ENCODE assay signal across 16 cellular contexts in genomic region chr7:45035371-45035770, GRCh38. TPM values are rescaled to one million over a fixed set of nuclear protein-coding genes. Genes with fewer than 3 reads are reported as not detected.
DNase-seq lines count a peak whose midpoint lies in the region; ATAC-seq and TF ChIP-seq lines count a peak whose summit lies in the region.
"Had no signal": no experiment of that assay in that cellular context is flagged by ENCODE, and none has a peak within 500 bp of the region (broad histone marks: within the 10 kb centered on the region; RNA-seq: fewer than 3 reads in every experiment).

No MANE protein-coding gene starts in this region.

- POLR2A ChIA-PET in HEK293 (lab: Yijun Ruan, JAX): interaction anchor here (1.8 kb wide), 1 partner anchor 34 kb away, joined by 4 read pairs; no protein-coding TSS in a partner anchor
- POLR2A ChIA-PET in activated naive CD8-positive, alpha-beta T cell treated with anti-CD3 and anti-CD28 coated beads, Interleukin-2, amount 10 ng/mL, durations not matched to agents 7 days and 5 days (lab: Charles Lee): interaction anchor here (0.6 to 2.8 kb wide), 9 partner anchors 7 to 77 kb away, joined by 3 to 23 read pairs (median 5); partner anchors contain the start of gene TBRG4

- H2BK120ac ChIP-seq in trophoblast cell (ENCODE audit: insufficient read depth, low read length, poor library complexity): no peak overlapping the region

- no CpG with 5 or more reads among the region's 5 CpGs for WGBS in trophoblast cell (ENCODE audit: extremely low coverage, insufficient coverage, insufficient read length)

- H3K27ac ChIP-seq in HEK293 (ENCODE audit: extremely low read depth, low read depth, low read length) (no peak overlapping the region), trophoblast cell (ENCODE audit: low read depth, low read length) (no peak overlapping the region), left lung (no peak overlapping the region)
- H3K27ac ChIP-seq: brain microvascular endothelial cell, coronary artery had no signal

- no peaks in the 10 kb centered on the region for H3K27me3 ChIP-seq in trophoblast cell (ENCODE audit: insufficient read depth, low read length)
- H3K27me3 ChIP-seq in left lung: no peaks in the 10 kb centered on the region
- H3K27me3 ChIP-seq: brain microvascular endothelial cell had no signal

- ATAC-seq in activated naive CD8-positive, alpha-beta T cell treated with anti-CD3 and anti-CD28 coated beads, Interleukin-2, amount 10 ng/mL, durations not matched to agents 7 days and 5 days (ENCODE audit: low read depth): no peak
- ATAC-seq in GM19328 (IDR thresholded peaks at IDR 0.05; ENCODE audit: unreplicated experiment): no peak
- ATAC-seq in GM21515 (IDR thresholded peaks at IDR 0.05; ENCODE audit: unreplicated experiment): no peak
- ATAC-seq in left lung: no peak
- ATAC-seq: SK-N-SH treated with all-trans-retinoic acid at 6 μM for 48 hours had no signal

- peaks cover 80% of the 10 kb centered on the region for H3K4me1 Mint-ChIP-seq in activated naive CD4-positive, alpha-beta T cell treated with anti-CD3 and anti-CD28 coated beads, Interleukin-2, amount 10 ng/mL, durations not matched to agents 7 days and 5 days
- H3K4me1 Mint-ChIP-seq in activated naive CD8-positive, alpha-beta T cell treated with anti-CD3 and anti-CD28 coated beads, Interleukin-2, amount 10 ng/mL, durations not matched to agents 7 days and 5 days: peaks cover 53% of the 10 kb centered on the region

- no peak overlapping the region for H3K14ac ChIP-seq in trophoblast cell (ENCODE audit: low read length)

- peaks cover 3% of the 10 kb centered on the region for H3K79me1 ChIP-seq in trophoblast cell (ENCODE audit: low read length)

- H3K9ac ChIP-seq in trophoblast cell (ENCODE audit: low read length): no peak overlapping the region

- DNase-seq in activated naive CD4-positive, alpha-beta T cell treated with anti-CD3 and anti-CD28 coated beads, Interleukin-2, amount 10 ng/mL, durations not matched to agents 7 days and 5 days: no peak
- no peak for DNase-seq in activated naive CD4-positive, alpha-beta T cell treated with anti-CD3 and anti-CD28 coated beads, Interleukin-2, amount 50 U/mL, for 16 hours
- no peak for DNase-seq in activated naive CD8-positive, alpha-beta T cell treated with anti-CD3 and anti-CD28 coated beads, Interleukin-2, amount 10 ng/mL, durations not matched to agents 7 days and 5 days
- DNase-seq in trophoblast cell (no peak), left lung (no peak)
- DNase-seq: brain microvascular endothelial cell, mesenchymal stem cell had no signal

- no peak overlapping the region for H2AFZ ChIP-seq in trophoblast cell (ENCODE audit: insufficient read depth, low read length, poor library complexity)

- no peak overlapping the region for H4K91ac ChIP-seq in trophoblast cell (ENCODE audit: low read depth, low read length)

- no peak overlapping the region for H3K18ac ChIP-seq in trophoblast cell (ENCODE audit: low read length)

- peak overlapping the region; percentile 58 for H3K4ac ChIP-seq in trophoblast cell (ENCODE audit: low read depth, low read length)

- H3K79me2 ChIP-seq in trophoblast cell (ENCODE audit: control insufficient read depth, insufficient read depth, low read length, poor library complexity): no peaks in the 10 kb centered on the region

- no peak overlapping the region for H2AK5ac ChIP-seq in trophoblast cell (ENCODE audit: low read length)

- no peak overlapping the region for H3K4me3 ChIP-seq in HEK293 (ENCODE audit: low read depth, low read length)
- H3K4me3 ChIP-seq in trophoblast cell (ENCODE audit: low read depth, low read length): no peak overlapping the region
- H3K4me3 ChIP-seq in left lung: no peak overlapping the region
- H3K4me3 ChIP-seq: coronary artery had no signal

- peak overlapping the region; percentile 46 for H3K4me3 Mint-ChIP-seq in activated naive CD4-positive, alpha-beta T cell treated with anti-CD3 and anti-CD28 coated beads, Interleukin-2, amount 10 ng/mL, durations not matched to agents 7 days and 5 days
- peak overlapping the region; percentile 1 for H3K4me3 Mint-ChIP-seq in activated naive CD8-positive, alpha-beta T cell treated with anti-CD3 and anti-CD28 coated beads, Interleukin-2, amount 10 ng/mL, durations not matched to agents 7 days and 5 days
- H3K4me3 Mint-ChIP-seq: neural crest cell had no signal

- TF ChIP-seq CTCF in HEK293 (tag by site-specific recombination; IDR thresholded peaks at IDR 0.05) (no peak), left lung (IDR thresholded peaks at IDR 0.05) (no peak)

- H3K27ac Mint-ChIP-seq in activated naive CD4-positive, alpha-beta T cell treated with anti-CD3 and anti-CD28 coated beads, Interleukin-2, amount 10 ng/mL, durations not matched to agents 7 days and 5 days: peak overlapping the region; percentile 88
- no peak overlapping the region for H3K27ac Mint-ChIP-seq in activated naive CD8-positive, alpha-beta T cell treated with anti-CD3 and anti-CD28 coated beads, Interleukin-2, amount 10 ng/mL, durations not matched to agents 7 days and 5 days

- H3K27me3 Mint-ChIP-seq in activated naive CD4-positive, alpha-beta T cell treated with anti-CD3 and anti-CD28 coated beads, Interleukin-2, amount 10 ng/mL, durations not matched to agents 7 days and 5 days: no peaks in the 10 kb centered on the region
- no peaks in the 10 kb centered on the region for H3K27me3 Mint-ChIP-seq in activated naive CD8-positive, alpha-beta T cell treated with anti-CD3 and anti-CD28 coated beads, Interleukin-2, amount 10 ng/mL, durations not matched to agents 7 days and 5 days

- peaks cover 65% of the 10 kb centered on the region for H3K36me3 Mint-ChIP-seq in activated naive CD4-positive, alpha-beta T cell treated with anti-CD3 and anti-CD28 coated beads, Interleukin-2, amount 10 ng/mL, durations not matched to agents 7 days and 5 days
- H3K36me3 Mint-ChIP-seq in activated naive CD8-positive, alpha-beta T cell treated with anti-CD3 and anti-CD28 coated beads, Interleukin-2, amount 10 ng/mL, durations not matched to agents 7 days and 5 days: peaks cover 44% of the 10 kb centered on the region

- no peak overlapping the region for H2BK12ac ChIP-seq in trophoblast cell (ENCODE audit: low read length)

- CTCF ChIA-PET in activated naive CD4-positive, alpha-beta T cell treated with anti-CD3 and anti-CD28 coated beads, Interleukin-2, amount 10 ng/mL, durations not matched to agents 7 days and 5 days (lab: Charles Lee): interaction anchor here (0.7 to 7.2 kb wide), 5 partner anchors 10 to 61 kb away, joined by 3 to 51 read pairs (median 6); no protein-coding TSS in a partner anchor
- CTCF ChIA-PET in HEK293 (lab: Yijun Ruan, JAX): interaction anchor here (0.6 to 1.1 kb wide), 2 partner anchors 10 to 224 kb away, joined by 3 to 5 read pairs; no protein-coding TSS in a partner anchor

- H4K12ac ChIP-seq in trophoblast cell (ENCODE audit: low read depth, low read length): no peak overlapping the region

- no peak overlapping the region for H4K8ac ChIP-seq in trophoblast cell (ENCODE audit: low read depth, low read length)

- H3K9me3 Mint-ChIP-seq in activated naive CD4-positive, alpha-beta T cell treated with anti-CD3 and anti-CD28 coated beads, Interleukin-2, amount 10 ng/mL, durations not matched to agents 7 days and 5 days: no peaks in the 10 kb centered on the region
- H3K9me3 Mint-ChIP-seq in activated naive CD8-positive, alpha-beta T cell treated with anti-CD3 and anti-CD28 coated beads, Interleukin-2, amount 10 ng/mL, durations not matched to agents 7 days and 5 days: no peaks in the 10 kb centered on the region
- H3K9me3 Mint-ChIP-seq: neural crest cell had no signal

- H3K36me3 ChIP-seq in HEK293 (ENCODE audit: control insufficient read depth in 2 of 2, insufficient read depth in 1 of 2, low read length in 2 of 2) (peaks cover 4 to 16% of the 10 kb centered on the region in 2 experiments; a peak in 2 of 3 replicates), trophoblast cell (ENCODE audit: control insufficient read depth in 1 of 2, insufficient read depth in 2 of 2, low read length in 2 of 2) (peaks cover 0 to 8% of the 10 kb centered on the region in 2 experiments), left lung (peaks cover 0 to 29% of the 10 kb centered on the region in 2 donors)

- H3K9me3 ChIP-seq in HEK293 (ENCODE audit: control insufficient read depth, insufficient read depth, low read depth, low read length) (no peaks in the 10 kb centered on the region), trophoblast cell (ENCODE audit: insufficient read depth, low read depth, low read length) (peaks cover 1% of the 10 kb centered on the region), left lung (no peaks in the 10 kb centered on the region)

- no peak overlapping the region for H3K23ac ChIP-seq in trophoblast cell (ENCODE audit: low read length)

- H3K4me2 ChIP-seq in trophoblast cell (ENCODE audit: low read length): no peak overlapping the region

- no peak overlapping the region for H2BK5ac ChIP-seq in trophoblast cell (ENCODE audit: low read depth, low read length, poor library complexity)

- H3K4me1 ChIP-seq in HEK293 (ENCODE audit: control insufficient read depth, insufficient read depth, low read length) (no peaks in the 10 kb centered on the region; the same call in 1 of the 2 replicates), trophoblast cell (ENCODE audit: control insufficient read depth in 1 of 2, insufficient read depth in 2 of 2, low read length in 2 of 2) (peaks cover 0 to 19% of the 10 kb centered on the region in 2 experiments), left lung (peaks cover 2 to 52% of the 10 kb centered on the region in 2 donors)

- intact Hi-C loops in left lung (cut with DNase I): no loop called here

TF ChIP-seq in HEK293, 187 proteins besides CTCF, POLR2A, EP300 and RAD21:
- TF ChIP-seq ZNF223 (tag by site-specific recombination; IDR thresholded peaks at IDR 0.05) (no peak), SCRT1 (tag by site-specific recombination; IDR thresholded peaks at IDR 0.05; ENCODE audit: borderline replicate concordance) (peak; percentile 53; the same call in 1 of the 2 replicates), SCRT2 (tag by site-specific recombination; IDR thresholded peaks at IDR 0.05) (0 out of 2 replicates have a peak, but pooled peaks have one; percentile 18), ZNF621 (tag by site-specific recombination; IDR thresholded peaks at IDR 0.05) (no peak)

RNA-seq across cellular contexts. Expression of gene CCM2, which starts 35.4 kb away (rescaled TPM):
- 100 to 1,000 TPM; 126 to 132 TPM for total RNA-seq in activated naive CD8-positive, alpha-beta T cell treated with anti-CD3 and anti-CD28 coated beads, Interleukin-2, amount 10 ng/mL, durations not matched to agents 7 days and 5 days
- polyA plus RNA-seq in trophoblast cell (2013): 25.9 and 26.5 TPM in 2 replicates
- 10 to 100 TPM; 43.4 to 50.1 TPM for total RNA-seq in left lung

RNA-seq across cellular contexts. Expression of gene NACAD, which starts 53.4 kb away (rescaled TPM):
- total RNA-seq in activated naive CD8-positive, alpha-beta T cell treated with anti-CD3 and anti-CD28 coated beads, Interleukin-2, amount 10 ng/mL, durations not matched to agents 7 days and 5 days: under 1 TPM; 0.08 to 0.11 TPM
- 6.1 and 6.3 TPM in 2 replicates for polyA plus RNA-seq in trophoblast cell (2013)
- total RNA-seq in left lung: 1 to 10 TPM; 2.0 to 7.3 TPM

RNA-seq across cellular contexts. Expression of gene MYO1G, which starts 56.6 kb away (rescaled TPM):
- total RNA-seq in activated naive CD8-positive, alpha-beta T cell treated with anti-CD3 and anti-CD28 coated beads, Interleukin-2, amount 10 ng/mL, durations not matched to agents 7 days and 5 days: 100 to 1,000 TPM; 382 to 403 TPM
- 0.03 TPM in 2 replicates for polyA plus RNA-seq in trophoblast cell (2013)
- total RNA-seq in left lung: 10 to 100 TPM; 23.9 to 40.9 TPM
- total RNA-seq: M059J, RPMI7951 had no signal
- polyA plus RNA-seq: endothelial cell of umbilical vein had no signal

Comparison
In these comparisons a context has a peak if more than half of its experiments do, and no peak if none do; other contexts are left out.
1. RNA of gene MYO1G, which starts 56.6 kb away (total RNA-seq): 382 to 403 TPM in activated naive CD8-positive, alpha-beta T cell treated with anti-CD3 and anti-CD28 coated beads, Interleukin-2, amount 10 ng/mL, durations not matched to agents 7 days and 5 days; 23.9 to 40.9 TPM in left lung; every median in the first group is over 4 times any median in the second.